8 cellular contexts compared by ENCODE assay signal in the genomic region with DNA sequence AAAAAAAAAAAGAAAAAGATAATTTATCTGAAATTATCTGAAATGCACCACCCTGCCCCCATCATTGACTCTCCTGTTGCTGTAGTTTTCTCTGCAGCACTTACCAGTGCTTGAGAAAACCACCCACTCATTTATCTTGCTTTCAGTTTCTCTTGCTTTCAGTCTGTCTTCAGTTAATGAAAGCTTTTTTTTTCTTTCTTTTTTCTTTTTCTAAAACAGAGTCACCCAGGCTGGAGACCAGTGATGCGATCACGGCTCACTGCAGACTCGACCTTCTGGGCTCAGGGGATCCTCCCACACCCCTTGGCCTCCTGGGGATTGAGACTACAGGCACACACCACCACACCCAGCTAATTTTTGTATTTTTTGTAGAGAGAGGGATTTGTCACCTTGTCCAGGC. TPM values are rescaled to one million over a fixed set of nuclear protein-coding genes. Genes with fewer than 3 reads are reported as not detected.
DNase-seq lines count a peak whose midpoint lies in the region; ATAC-seq lines count a peak whose summit lies in the region.

No MANE protein-coding gene starts in this region.

- DNase-seq in CD1c-positive myeloid dendritic cell (ENCODE audit: extremely low spot score) (peak; percentile 72), superior temporal gyrus (ENCODE audit: extremely low spot score) (no peak), NCI-H446 treated with DMSO at 0.1 percent for 48 hours (lab: John Stamatoyannopoulos, UW) (no peak), NCI-H1417 (lab: John Stamatoyannopoulos, UW) (no peak)
- DNase-seq in activated naive CD4-positive, alpha-beta T cell treated with anti-CD3 and anti-CD28 coated beads for 36 hours: peak; percentile 82
- DNase-seq in stimulated activated CD4-positive, alpha-beta T cell treated with anti-CD3 and anti-CD28 coated beads, Interleukin-15, amount 100 ng/mL, for 24 hours: peak; percentile 67

- H3K4me3 Mint-ChIP-seq in IgD-negative memory B cell: peak overlapping the region; percentile 69 to 90 (median 79)
- peak overlapping the region; percentile 51 for H3K4me3 Mint-ChIP-seq in activated naive CD4-positive, alpha-beta T cell treated with anti-CD3 and anti-CD28 coated beads for 36 hours

- H3K36me3 Mint-ChIP-seq in IgD-negative memory B cell: no peaks in the 10 kb centered on the region
- no peaks in the 10 kb centered on the region for H3K36me3 Mint-ChIP-seq in activated naive CD4-positive, alpha-beta T cell treated with anti-CD3 and anti-CD28 coated beads for 36 hours (ENCODE audit: low read depth)

- H3K4me1 Mint-ChIP-seq in IgD-negative memory B cell: peaks cover 28 to 42% (median 32%) of the 10 kb centered on the region in 3 donors
- peaks cover 29% of the 10 kb centered on the region for H3K4me1 Mint-ChIP-seq in activated naive CD4-positive, alpha-beta T cell treated with anti-CD3 and anti-CD28 coated beads for 36 hours (ENCODE audit: low read depth)

- peaks cover 0 to 2% (median 0%) of the 10 kb centered on the region in 3 donors for H3K9me3 Mint-ChIP-seq in IgD-negative memory B cell
- no peaks in the 10 kb centered on the region for H3K9me3 Mint-ChIP-seq in activated naive CD4-positive, alpha-beta T cell treated with anti-CD3 and anti-CD28 coated beads for 36 hours

- peak; percentile 70 for ATAC-seq in GM19463 (IDR thresholded peaks at IDR 0.05; ENCODE audit: unreplicated experiment)

- intact Hi-C loops in activated naive CD4-positive, alpha-beta T cell treated with anti-CD3 and anti-CD28 coated beads for 36 hours (cut with micrococcal nuclease): loop anchor here (1.0 to 5.0 kb wide), 4 partner anchors 16 to 484 kb away; a partner anchor contains a TSS

- H3K27me3 Mint-ChIP-seq in IgD-negative memory B cell: no peaks in the 10 kb centered on the region
- H3K27me3 Mint-ChIP-seq in activated naive CD4-positive, alpha-beta T cell treated with anti-CD3 and anti-CD28 coated beads for 36 hours (ENCODE audit: low read depth): no peaks in the 10 kb centered on the region

- H3K27ac Mint-ChIP-seq in IgD-negative memory B cell: peak overlapping the region; percentile 88 to 94 (median 91)
- peak overlapping the region; percentile 95 for H3K27ac Mint-ChIP-seq in activated naive CD4-positive, alpha-beta T cell treated with anti-CD3 and anti-CD28 coated beads for 36 hours

- CTCF ChIA-PET in activated naive CD4-positive, alpha-beta T cell treated with anti-CD3 and anti-CD28 coated beads for 36 hours (lab: Charles Lee): interaction anchor here (1.2 to 6.6 kb wide), 2 partner anchors 11 to 22 kb away, joined by 3 to 60 read pairs; a partner anchor contains a TSS

RNA-seq across cellular contexts. Expression of a gene that starts 4.3 kb away (rescaled TPM):
- 109 TPM for polyA plus RNA-seq in IgD-negative memory B cell
- 1 to 10 TPM; 8.3 to 8.8 TPM for total RNA-seq in activated naive CD4-positive, alpha-beta T cell treated with anti-CD3 and anti-CD28 coated beads for 36 hours

RNA-seq across cellular contexts. Expression of a gene that starts 15.5 kb away (rescaled TPM):
- 7.7 TPM for polyA plus RNA-seq in IgD-negative memory B cell
- total RNA-seq in activated naive CD4-positive, alpha-beta T cell treated with anti-CD3 and anti-CD28 coated beads for 36 hours: 1 to 10 TPM; 4.3 to 5.0 TPM

RNA-seq across cellular contexts. Expression of a gene that starts 22.7 kb away (rescaled TPM):
- 183 TPM for polyA plus RNA-seq in IgD-negative memory B cell
- total RNA-seq in activated naive CD4-positive, alpha-beta T cell treated with anti-CD3 and anti-CD28 coated beads for 36 hours: 10 to 100 TPM; 33.0 to 33.4 TPM

RNA-seq across cellular contexts. Expression of a gene that starts 43.1 kb away (rescaled TPM):
- not detected for polyA plus RNA-seq in IgD-negative memory B cell
- not detected for total RNA-seq in activated naive CD4-positive, alpha-beta T cell treated with anti-CD3 and anti-CD28 coated beads for 36 hours

RNA-seq across cellular contexts. Expression of a gene that starts 52.8 kb away (rescaled TPM):
- 38.7 TPM for polyA plus RNA-seq in IgD-negative memory B cell
- 10 to 100 TPM; 42.6 to 46.0 TPM for total RNA-seq in activated naive CD4-positive, alpha-beta T cell treated with anti-CD3 and anti-CD28 coated beads for 36 hours

Comparison
In these comparisons a context has a peak if more than half of its experiments do, and no peak if none do; other contexts are left out.
1. DNase-seq: peak in CD1c-positive myeloid dendritic cell (single experiment), activated naive CD4-positive, alpha-beta T cell treated with anti-CD3 and anti-CD28 coated beads for 36 hours (single experiment) and stimulated activated CD4-positive, alpha-beta T cell treated with anti-CD3 and anti-CD28 coated beads, Interleukin-15, amount 100 ng/mL, for 24 hours (single experiment); none in superior temporal gyrus (single experiment), NCI-H446 treated with DMSO at 0.1 percent for 48 hours (single experiment) and NCI-H1417 (0 of 3).